ENCODE assay signal across 1 cellular context in genomic region chr12:99093166-99093565, GRCh38.
TF ChIP-seq lines count a peak whose summit lies in the region.

No MANE protein-coding gene starts in this region.

TF ChIP-seq in GM23338, 12 proteins besides CTCF, POLR2A, EP300 and RAD21 (continued from another document):
- TF ChIP-seq REST (IDR thresholded peaks at IDR 0.05; ENCODE audit: unreplicated experiment) (no peak), JUNB (IDR thresholded peaks at IDR 0.05; ENCODE audit: unreplicated experiment) (no peak), POLR2AphosphoS5 (IDR thresholded peaks at IDR 0.05; ENCODE audit: low read depth) (no peak), CREB1 (CRISPR knock-in tag; IDR thresholded peaks at IDR 0.05; ENCODE audit: low read depth) (no peak)
- TF ChIP-seq, protein P1, sequence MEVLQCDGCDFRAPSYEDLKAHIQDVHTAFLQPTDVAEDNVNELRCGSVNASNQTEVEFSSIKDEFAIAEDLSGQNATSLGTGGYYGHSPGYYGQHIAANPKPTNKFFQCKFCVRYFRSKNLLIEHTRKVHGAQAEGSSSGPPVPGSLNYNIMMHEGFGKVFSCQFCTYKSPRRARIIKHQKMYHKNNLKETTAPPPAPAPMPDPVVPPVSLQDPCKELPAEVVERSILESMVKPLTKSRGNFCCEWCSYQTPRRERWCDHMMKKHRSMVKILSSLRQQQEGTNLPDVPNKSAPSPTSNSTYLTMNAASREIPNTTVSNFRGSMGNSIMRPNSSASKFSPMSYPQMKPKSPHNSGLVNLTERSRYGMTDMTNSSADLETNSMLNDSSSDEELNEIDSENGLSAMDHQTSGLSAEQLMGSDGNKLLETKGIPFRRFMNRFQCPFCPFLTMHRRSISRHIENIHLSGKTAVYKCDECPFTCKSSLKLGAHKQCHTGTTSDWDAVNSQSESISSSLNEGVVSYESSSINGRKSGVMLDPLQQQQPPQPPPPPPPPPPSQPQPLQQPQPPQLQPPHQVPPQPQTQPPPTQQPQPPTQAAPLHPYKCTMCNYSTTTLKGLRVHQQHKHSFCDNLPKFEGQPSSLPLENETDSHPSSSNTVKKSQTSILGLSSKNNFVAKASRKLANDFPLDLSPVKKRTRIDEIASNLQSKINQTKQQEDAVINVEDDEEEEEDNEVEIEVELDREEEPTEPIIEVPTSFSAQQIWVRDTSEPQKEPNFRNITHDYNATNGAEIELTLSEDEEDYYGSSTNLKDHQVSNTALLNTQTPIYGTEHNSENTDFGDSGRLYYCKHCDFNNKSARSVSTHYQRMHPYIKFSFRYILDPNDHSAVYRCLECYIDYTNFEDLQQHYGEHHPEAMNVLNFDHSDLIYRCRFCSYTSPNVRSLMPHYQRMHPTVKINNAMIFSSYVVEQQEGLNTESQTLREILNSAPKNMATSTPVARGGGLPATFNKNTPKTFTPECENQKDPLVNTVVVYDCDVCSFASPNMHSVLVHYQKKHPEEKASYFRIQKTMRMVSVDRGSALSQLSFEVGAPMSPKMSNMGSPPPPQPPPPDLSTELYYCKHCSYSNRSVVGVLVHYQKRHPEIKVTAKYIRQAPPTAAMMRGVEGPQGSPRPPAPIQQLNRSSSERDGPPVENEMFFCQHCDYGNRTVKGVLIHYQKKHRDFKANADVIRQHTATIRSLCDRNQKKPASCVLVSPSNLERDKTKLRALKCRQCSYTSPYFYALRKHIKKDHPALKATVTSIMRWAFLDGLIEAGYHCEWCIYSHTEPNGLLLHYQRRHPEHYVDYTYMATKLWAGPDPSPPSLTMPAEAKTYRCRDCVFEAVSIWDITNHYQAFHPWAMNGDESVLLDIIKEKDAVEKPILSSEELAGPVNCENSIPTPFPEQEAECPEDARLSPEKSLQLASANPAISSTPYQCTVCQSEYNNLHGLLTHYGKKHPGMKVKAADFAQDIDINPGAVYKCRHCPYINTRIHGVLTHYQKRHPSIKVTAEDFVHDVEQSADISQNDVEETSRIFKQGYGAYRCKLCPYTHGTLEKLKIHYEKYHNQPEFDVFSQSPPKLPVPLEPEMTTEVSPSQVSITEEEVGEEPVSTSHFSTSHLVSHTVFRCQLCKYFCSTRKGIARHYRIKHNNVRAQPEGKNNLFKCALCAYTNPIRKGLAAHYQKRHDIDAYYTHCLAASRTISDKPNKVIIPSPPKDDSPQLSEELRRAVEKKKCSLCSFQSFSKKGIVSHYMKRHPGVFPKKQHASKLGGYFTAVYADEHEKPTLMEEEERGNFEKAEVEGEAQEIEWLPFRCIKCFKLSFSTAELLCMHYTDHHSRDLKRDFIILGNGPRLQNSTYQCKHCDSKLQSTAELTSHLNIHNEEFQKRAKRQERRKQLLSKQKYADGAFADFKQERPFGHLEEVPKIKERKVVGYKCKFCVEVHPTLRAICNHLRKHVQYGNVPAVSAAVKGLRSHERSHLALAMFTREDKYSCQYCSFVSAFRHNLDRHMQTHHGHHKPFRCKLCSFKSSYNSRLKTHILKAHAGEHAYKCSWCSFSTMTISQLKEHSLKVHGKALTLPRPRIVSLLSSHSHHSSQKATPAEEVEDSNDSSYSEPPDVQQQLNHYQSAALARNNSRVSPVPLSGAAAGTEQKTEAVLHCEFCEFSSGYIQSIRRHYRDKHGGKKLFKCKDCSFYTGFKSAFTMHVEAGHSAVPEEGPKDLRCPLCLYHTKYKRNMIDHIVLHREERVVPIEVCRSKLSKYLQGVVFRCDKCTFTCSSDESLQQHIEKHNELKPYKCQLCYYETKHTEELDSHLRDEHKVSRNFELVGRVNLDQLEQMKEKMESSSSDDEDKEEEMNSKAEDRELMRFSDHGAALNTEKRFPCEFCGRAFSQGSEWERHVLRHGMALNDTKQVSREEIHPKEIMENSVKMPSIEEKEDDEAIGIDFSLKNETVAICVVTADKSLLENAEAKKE (CRISPR knock-in tag; IDR thresholded peaks at IDR 0.05), result no peak
TF ChIP-seq in GM23338: peak in this region for 0.
